23 cellular contexts compared by ENCODE assay signal in genomic region chr15:74710349-74711094, GRCh38. TPM values are rescaled to one million over a fixed set of nuclear protein-coding genes. Genes with fewer than 3 reads are reported as not detected.
"Had no signal": no experiment of that assay in that cellular context is flagged by ENCODE, and none has a peak within 500 bp of the region (broad histone marks: within the 10 kb centered on the region; RNA-seq: fewer than 3 reads in every experiment).

No MANE protein-coding gene starts in this region.

- ATAC-seq: esophagus mucosa; gastrocnemius medialis; left lung; sciatic nerve; stimulated activated naive B cell treated with anti-CD40 and anti-IgM and Interleukin-4, amounts not matched to agents 10 μg/mL and 1 μg/mL and 100 μg/mL, for 72 hours had no signal

- DNase-seq: activated naive CD4-positive, alpha-beta T cell; activated T-cell treated with anti-CD3 and anti-CD28 coated beads for 4 hours; aorta; brain microvascular endothelial cell; colonic mucosa; gastrocnemius medialis; kidney; left lung; ovary; stimulated activated CD4-positive, alpha-beta T cell treated with anti-CD3 and anti-CD28 coated beads, Interleukin-4, amount 100 ng/mL, for 4 hours; stimulated activated naive B cell treated with anti-CD40 and anti-IgM and Interleukin-4, amounts not matched to agents 10 μg/mL and 1 μg/mL and 100 μg/mL, for 72 hours; T-helper 2 cell; thyroid gland; WERI-Rb-1 had no signal

- H2AFZ ChIP-seq: neural progenitor cell had no signal

- H3K36me3 Mint-ChIP-seq: neural progenitor cell; stimulated activated naive B cell treated with anti-CD40 and anti-IgM and Interleukin-4, amounts not matched to agents 10 μg/mL and 1 μg/mL and 100 μg/mL, for 72 hours had no signal

- H3K9me3 ChIP-seq: colonic mucosa, gastrocnemius medialis, left lung, ovary, thyroid gland had no signal

- H3K4me2 ChIP-seq: neural progenitor cell, smooth muscle cell had no signal

- H3K9ac ChIP-seq: neural progenitor cell had no signal

- H3K27ac ChIP-seq: brain microvascular endothelial cell, colonic mucosa, gastrocnemius medialis, neural progenitor cell, ovary, thyroid gland, WERI-Rb-1 had no signal

- H3K4me1 Mint-ChIP-seq: neural progenitor cell; stimulated activated naive B cell treated with anti-CD40 and anti-IgM and Interleukin-4, amounts not matched to agents 10 μg/mL and 1 μg/mL and 100 μg/mL, for 72 hours had no signal

- H3K27me3 ChIP-seq: brain microvascular endothelial cell, colonic mucosa, gastrocnemius medialis, left lung, ovary, thyroid gland had no signal

- H3K27ac Mint-ChIP-seq: neural progenitor cell; stimulated activated naive B cell treated with anti-CD40 and anti-IgM and Interleukin-4, amounts not matched to agents 10 μg/mL and 1 μg/mL and 100 μg/mL, for 72 hours had no signal

- H3K9me3 Mint-ChIP-seq: central memory CD8-positive, alpha-beta T cell; neural progenitor cell; stimulated activated naive B cell treated with anti-CD40 and anti-IgM and Interleukin-4, amounts not matched to agents 10 μg/mL and 1 μg/mL and 100 μg/mL, for 72 hours had no signal

- H3K36me3 ChIP-seq: brain microvascular endothelial cell, colonic mucosa, gastrocnemius medialis, left lung, neural progenitor cell, ovary, thyroid gland, WERI-Rb-1 had no signal

- H3K4me1 ChIP-seq: colonic mucosa, gastrocnemius medialis, neural progenitor cell, thyroid gland had no signal

- H3K4me3 ChIP-seq: colonic mucosa, gastrocnemius medialis, left lung, neural progenitor cell, ovary, smooth muscle cell, thyroid gland had no signal

- H3K4me3 Mint-ChIP-seq: central memory CD8-positive, alpha-beta T cell; neural progenitor cell; stimulated activated naive B cell treated with anti-CD40 and anti-IgM and Interleukin-4, amounts not matched to agents 10 μg/mL and 1 μg/mL and 100 μg/mL, for 72 hours had no signal

RNA-seq across cellular contexts. Expression of gene CYP1A1, which starts 14.8 kb away (rescaled TPM):
- total RNA-seq: colonic mucosa, esophagus mucosa, left lung, mononuclear cell, ureter had no signal

RNA-seq across cellular contexts. Expression of gene CYP1A2, which starts 38.1 kb away (rescaled TPM):
- total RNA-seq: aorta, colonic mucosa, esophagus mucosa, gastrocnemius medialis, kidney, mononuclear cell, sciatic nerve, SK-MEL-5, smooth muscle cell, subcutaneous adipose tissue, ureter had no signal
